Comparison of ENCODE assay signal across 21 cellular contexts in the genomic region with DNA sequence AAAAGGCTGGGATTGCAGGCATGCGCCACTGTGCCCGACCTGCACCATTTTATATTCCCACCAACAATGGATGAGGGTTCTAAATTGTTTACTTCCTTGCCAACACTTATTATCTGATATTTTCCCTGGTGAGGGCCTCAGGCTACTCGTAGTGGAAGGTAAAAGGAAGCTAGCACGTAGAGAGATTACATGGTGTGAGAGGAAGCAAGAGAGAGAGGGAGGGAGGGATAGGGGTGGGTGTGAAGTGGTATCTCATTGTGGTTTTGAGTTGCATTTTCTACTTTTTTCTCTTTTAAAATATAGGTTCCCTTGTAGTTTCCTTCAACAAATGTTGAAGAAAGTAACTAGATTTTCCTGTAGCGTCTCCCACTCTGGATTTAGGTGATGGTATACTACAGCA. TPM values are rescaled to one million over a fixed set of nuclear protein-coding genes. Genes with fewer than 3 reads are reported as not detected.
"Had no signal": no experiment of that assay in that cellular context is flagged by ENCODE, and none has a peak within 500 bp of the region (broad histone marks: within the 10 kb centered on the region; RNA-seq: fewer than 3 reads in every experiment).

No MANE protein-coding gene starts in this region.

- H3K9me3 Mint-ChIP-seq: nephron had no signal

- H3K36me3 ChIP-seq: heart left ventricle, pancreas had no signal

- H3K9me3 ChIP-seq: mucosa of descending colon, pancreas had no signal

- H3K4me2 ChIP-seq: smooth muscle cell had no signal

- H3K4me1 ChIP-seq: heart left ventricle, pancreas had no signal

- ATAC-seq: esophagus mucosa, heart left ventricle, left lobe of liver, mucosa of descending colon, pancreas, right cardiac atrium had no signal

- H3K4me3 ChIP-seq: heart left ventricle, mucosa of descending colon, pancreas, smooth muscle cell had no signal

- H3K4me1 Mint-ChIP-seq: nephron had no signal

- DNase-seq: effector memory CD4-positive, alpha-beta T cell; heart left ventricle; hypothalamus; islet precursor cell; mammary epithelial cell; mucosa of descending colon; occipital lobe; pancreas; right cardiac atrium; stimulated activated CD4-positive, alpha-beta T cell treated with anti-CD3 and anti-CD28 coated beads, Interleukin-2, amount 100 ng/mL, for 48 hours; stimulated activated naive CD4-positive, alpha-beta T cell treated with Interleukin-2 at 50 U/mL for 16 hours had no signal

- H3K27ac Mint-ChIP-seq: nephron, progenitor cell of endocrine pancreas had no signal

- H3K4me3 Mint-ChIP-seq: nephron had no signal

- H3K27ac ChIP-seq: heart left ventricle, pancreas had no signal

- FAIRE-seq: endometrium, frontal cortex, pancreas had no signal

RNA-seq across cellular contexts. Expression of a gene that starts 30.9 kb away (rescaled TPM):
- total RNA-seq: fibroblast of lung, glomerular endothelial cell, left lobe of liver, mammary epithelial cell, pancreas, urinary bladder had no signal
- polyA plus RNA-seq: mammary epithelial cell, urinary bladder had no signal
